ENCODE assay signal across 1 cellular context in the genomic region with DNA sequence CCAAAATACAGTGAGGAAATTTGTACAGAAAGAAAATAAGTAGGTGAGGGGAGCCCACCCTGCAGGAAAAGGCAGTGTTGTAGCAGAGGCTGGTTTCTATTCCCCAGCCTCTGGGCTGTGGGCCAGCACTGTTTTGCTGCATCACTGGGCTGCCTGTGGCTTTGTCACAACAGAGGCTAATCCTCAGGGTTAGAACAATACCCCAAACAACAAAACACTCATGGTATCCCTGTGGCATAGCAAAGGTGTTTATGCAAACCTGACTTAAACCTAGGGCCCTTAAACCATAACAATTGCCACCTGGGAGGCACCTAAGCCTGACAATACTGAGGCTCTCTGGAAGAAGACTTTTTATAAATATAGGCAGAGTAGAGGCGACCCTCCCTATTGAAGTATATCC.
TF ChIP-seq lines count a peak whose summit lies in the region.

No MANE protein-coding gene starts in this region.

TF ChIP-seq in H1, 55 proteins besides CTCF, POLR2A, EP300 and RAD21 (continued from another document):
- TF ChIP-seq SIN3A (conservative IDR thresholded peaks at IDR 0.05 in 1 of 2, IDR thresholded peaks at IDR 0.05 in 1 of 2; ENCODE audit: low read depth in 1 of 2, low read length in 2 of 2) (0 out of 4 replicates have a peak, but pooled peaks of 1 of the 2 experiments have one; percentile 57), EGR1 (IDR thresholded peaks at IDR 0.05; ENCODE audit: borderline replicate concordance, low read depth, low read length) (peak; percentile 14; the same call in 1 of the 2 replicates), JUND (IDR thresholded peaks at IDR 0.05; ENCODE audit: low read length) (peak; percentile 46; the same call in 1 of the 2 replicates), CEBPB (IDR thresholded peaks at IDR 0.05; ENCODE audit: low read depth, low read length) (no peak), SUZ12 (IDR thresholded peaks at IDR 0.05; ENCODE audit: low read length) (no peak), MAFK (IDR thresholded peaks at IDR 0.05; ENCODE audit: low read depth, low read length) (peak; percentile 89), FOSL1 (IDR thresholded peaks at IDR 0.05; ENCODE audit: insufficient read depth, low read depth, low read length) (no peak), CBX8 (IDR thresholded peaks at IDR 0.05; ENCODE audit: borderline replicate concordance, low read depth, low read length) (no peak), HDAC6 (IDR thresholded peaks at IDR 0.05; ENCODE audit: low read depth, low read length) (no peak), CREB1 (IDR thresholded peaks at IDR 0.05) (peak; percentile 59), TCF12 (IDR thresholded peaks at IDR 0.05; ENCODE audit: low read depth, low read length) (peak; percentile 94), NANOG (IDR thresholded peaks at IDR 0.05; ENCODE audit: insufficient read depth, low read depth, low read length, poor library complexity, severe bottlenecking) (peak; percentile 88), TAF1 (IDR thresholded peaks at IDR 0.05; ENCODE audit: low read depth, low read length) (0 out of 2 replicates have a peak, but pooled peaks have one; percentile 34), KDM4A (IDR thresholded peaks at IDR 0.05; ENCODE audit: low read depth, low read length, severe bottlenecking) (no peak), NRF1 (IDR thresholded peaks at IDR 0.05; ENCODE audit: low read depth, low read length) (no peak), GTF2F1 (IDR thresholded peaks at IDR 0.05; ENCODE audit: borderline replicate concordance, low read depth, low read length) (no peak), RFX5 (IDR thresholded peaks at IDR 0.05; ENCODE audit: borderline replicate concordance, low read depth, low read length) (no peak), HDAC2 (IDR thresholded peaks at IDR 0.05; ENCODE audit: borderline replicate concordance in 1 of 2, low read depth in 2 of 2, low read length in 2 of 2) (peak; percentile 88 to 97; a peak in 3 of 4 replicates), TEAD4 (IDR thresholded peaks at IDR 0.05; ENCODE audit: low read depth, low read length) (0 out of 2 replicates have a peak, but pooled peaks have one; percentile 45), JUN (IDR thresholded peaks at IDR 0.05; ENCODE audit: low read depth, low read length) (no peak), SP4 (IDR thresholded peaks at IDR 0.05; ENCODE audit: low read length) (no peak), KDM5A (IDR thresholded peaks at IDR 0.05; ENCODE audit: low read length) (no peak), SIX5 (IDR thresholded peaks at IDR 0.05; ENCODE audit: low read depth, low read length) (no peak), BCL11A (IDR thresholded peaks at IDR 0.05; ENCODE audit: low read depth in 2 of 2, low read length in 2 of 2) (peak in 1 of 2 experiments; percentile 68), RXRA (IDR thresholded peaks at IDR 0.05; ENCODE audit: insufficient read depth, low read depth, low read length) (no peak), POLR2AphosphoS5 (IDR thresholded peaks at IDR 0.05; ENCODE audit: low read depth, low read length) (peak; percentile 33; the same call in 1 of the 2 replicates), SP2 (IDR thresholded peaks at IDR 0.05; ENCODE audit: low read length) (no peak), ZNF274 (IDR thresholded peaks at IDR 0.05; ENCODE audit: borderline replicate concordance, extremely low read depth, low read length) (no peak), CBX5 (IDR thresholded peaks at IDR 0.05; ENCODE audit: low read depth, low read length) (no peak), RNF2 (IDR thresholded peaks at IDR 0.05; ENCODE audit: borderline replicate concordance, low read depth, low read length, missing control alignments, poor library complexity, severe bottlenecking) (no peak), BACH1 (IDR thresholded peaks at IDR 0.05; ENCODE audit: low read length) (peak; percentile 86), SIRT6 (IDR thresholded peaks at IDR 0.05; ENCODE audit: low read length) (no peak), CHD2 (IDR thresholded peaks at IDR 0.05; ENCODE audit: low read length) (no peak), KDM1A (IDR thresholded peaks at IDR 0.05; ENCODE audit: borderline replicate concordance, low read length) (no peak), SRF (IDR thresholded peaks at IDR 0.05; ENCODE audit: low read depth, low read length) (no peak), SP1 (IDR thresholded peaks at IDR 0.05; ENCODE audit: low read depth, low read length) (peak; percentile 83), CTBP2 (IDR thresholded peaks at IDR 0.05; ENCODE audit: borderline replicate concordance, insufficient read depth, insufficient read length, low read length) (no peak), TBP (IDR thresholded peaks at IDR 0.05; ENCODE audit: low read depth, low read length) (no peak; the same call in 1 of the 2 replicates), GABPA (IDR thresholded peaks at IDR 0.05; ENCODE audit: borderline replicate concordance, insufficient read depth, low read length) (no peak), PHF8 (conservative IDR thresholded peaks at IDR 0.05; ENCODE audit: low read depth, low read length) (no peak), ASH2L (IDR thresholded peaks at IDR 0.05; ENCODE audit: low read length) (no peak), EZH2 (IDR thresholded peaks at IDR 0.05; ENCODE audit: low read depth, low read length, severe bottlenecking) (no peak), YY1 (IDR thresholded peaks at IDR 0.05; ENCODE audit: low read depth, low read length) (no peak; the same call in 1 of the 2 replicates)
- TF ChIP-seq, protein P1, sequence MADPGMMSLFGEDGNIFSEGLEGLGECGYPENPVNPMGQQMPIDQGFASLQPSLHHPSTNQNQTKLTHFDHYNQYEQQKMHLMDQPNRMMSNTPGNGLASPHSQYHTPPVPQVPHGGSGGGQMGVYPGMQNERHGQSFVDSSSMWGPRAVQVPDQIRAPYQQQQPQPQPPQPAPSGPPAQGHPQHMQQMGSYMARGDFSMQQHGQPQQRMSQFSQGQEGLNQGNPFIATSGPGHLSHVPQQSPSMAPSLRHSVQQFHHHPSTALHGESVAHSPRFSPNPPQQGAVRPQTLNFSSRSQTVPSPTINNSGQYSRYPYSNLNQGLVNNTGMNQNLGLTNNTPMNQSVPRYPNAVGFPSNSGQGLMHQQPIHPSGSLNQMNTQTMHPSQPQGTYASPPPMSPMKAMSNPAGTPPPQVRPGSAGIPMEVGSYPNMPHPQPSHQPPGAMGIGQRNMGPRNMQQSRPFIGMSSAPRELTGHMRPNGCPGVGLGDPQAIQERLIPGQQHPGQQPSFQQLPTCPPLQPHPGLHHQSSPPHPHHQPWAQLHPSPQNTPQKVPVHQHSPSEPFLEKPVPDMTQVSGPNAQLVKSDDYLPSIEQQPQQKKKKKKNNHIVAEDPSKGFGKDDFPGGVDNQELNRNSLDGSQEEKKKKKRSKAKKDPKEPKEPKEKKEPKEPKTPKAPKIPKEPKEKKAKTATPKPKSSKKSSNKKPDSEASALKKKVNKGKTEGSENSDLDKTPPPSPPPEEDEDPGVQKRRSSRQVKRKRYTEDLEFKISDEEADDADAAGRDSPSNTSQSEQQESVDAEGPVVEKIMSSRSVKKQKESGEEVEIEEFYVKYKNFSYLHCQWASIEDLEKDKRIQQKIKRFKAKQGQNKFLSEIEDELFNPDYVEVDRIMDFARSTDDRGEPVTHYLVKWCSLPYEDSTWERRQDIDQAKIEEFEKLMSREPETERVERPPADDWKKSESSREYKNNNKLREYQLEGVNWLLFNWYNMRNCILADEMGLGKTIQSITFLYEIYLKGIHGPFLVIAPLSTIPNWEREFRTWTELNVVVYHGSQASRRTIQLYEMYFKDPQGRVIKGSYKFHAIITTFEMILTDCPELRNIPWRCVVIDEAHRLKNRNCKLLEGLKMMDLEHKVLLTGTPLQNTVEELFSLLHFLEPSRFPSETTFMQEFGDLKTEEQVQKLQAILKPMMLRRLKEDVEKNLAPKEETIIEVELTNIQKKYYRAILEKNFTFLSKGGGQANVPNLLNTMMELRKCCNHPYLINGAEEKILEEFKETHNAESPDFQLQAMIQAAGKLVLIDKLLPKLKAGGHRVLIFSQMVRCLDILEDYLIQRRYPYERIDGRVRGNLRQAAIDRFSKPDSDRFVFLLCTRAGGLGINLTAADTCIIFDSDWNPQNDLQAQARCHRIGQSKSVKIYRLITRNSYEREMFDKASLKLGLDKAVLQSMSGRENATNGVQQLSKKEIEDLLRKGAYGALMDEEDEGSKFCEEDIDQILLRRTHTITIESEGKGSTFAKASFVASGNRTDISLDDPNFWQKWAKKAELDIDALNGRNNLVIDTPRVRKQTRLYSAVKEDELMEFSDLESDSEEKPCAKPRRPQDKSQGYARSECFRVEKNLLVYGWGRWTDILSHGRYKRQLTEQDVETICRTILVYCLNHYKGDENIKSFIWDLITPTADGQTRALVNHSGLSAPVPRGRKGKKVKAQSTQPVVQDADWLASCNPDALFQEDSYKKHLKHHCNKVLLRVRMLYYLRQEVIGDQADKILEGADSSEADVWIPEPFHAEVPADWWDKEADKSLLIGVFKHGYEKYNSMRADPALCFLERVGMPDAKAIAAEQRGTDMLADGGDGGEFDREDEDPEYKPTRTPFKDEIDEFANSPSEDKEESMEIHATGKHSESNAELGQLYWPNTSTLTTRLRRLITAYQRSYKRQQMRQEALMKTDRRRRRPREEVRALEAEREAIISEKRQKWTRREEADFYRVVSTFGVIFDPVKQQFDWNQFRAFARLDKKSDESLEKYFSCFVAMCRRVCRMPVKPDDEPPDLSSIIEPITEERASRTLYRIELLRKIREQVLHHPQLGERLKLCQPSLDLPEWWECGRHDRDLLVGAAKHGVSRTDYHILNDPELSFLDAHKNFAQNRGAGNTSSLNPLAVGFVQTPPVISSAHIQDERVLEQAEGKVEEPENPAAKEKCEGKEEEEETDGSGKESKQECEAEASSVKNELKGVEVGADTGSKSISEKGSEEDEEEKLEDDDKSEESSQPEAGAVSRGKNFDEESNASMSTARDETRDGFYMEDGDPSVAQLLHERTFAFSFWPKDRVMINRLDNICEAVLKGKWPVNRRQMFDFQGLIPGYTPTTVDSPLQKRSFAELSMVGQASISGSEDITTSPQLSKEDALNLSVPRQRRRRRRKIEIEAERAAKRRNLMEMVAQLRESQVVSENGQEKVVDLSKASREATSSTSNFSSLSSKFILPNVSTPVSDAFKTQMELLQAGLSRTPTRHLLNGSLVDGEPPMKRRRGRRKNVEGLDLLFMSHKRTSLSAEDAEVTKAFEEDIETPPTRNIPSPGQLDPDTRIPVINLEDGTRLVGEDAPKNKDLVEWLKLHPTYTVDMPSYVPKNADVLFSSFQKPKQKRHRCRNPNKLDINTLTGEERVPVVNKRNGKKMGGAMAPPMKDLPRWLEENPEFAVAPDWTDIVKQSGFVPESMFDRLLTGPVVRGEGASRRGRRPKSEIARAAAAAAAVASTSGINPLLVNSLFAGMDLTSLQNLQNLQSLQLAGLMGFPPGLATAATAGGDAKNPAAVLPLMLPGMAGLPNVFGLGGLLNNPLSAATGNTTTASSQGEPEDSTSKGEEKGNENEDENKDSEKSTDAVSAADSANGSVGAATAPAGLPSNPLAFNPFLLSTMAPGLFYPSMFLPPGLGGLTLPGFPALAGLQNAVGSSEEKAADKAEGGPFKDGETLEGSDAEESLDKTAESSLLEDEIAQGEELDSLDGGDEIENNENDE (IDR thresholded peaks at IDR 0.05; ENCODE audit: insufficient replicate concordance, low read length), result peak; percentile 91
- TF ChIP-seq, protein P2, sequence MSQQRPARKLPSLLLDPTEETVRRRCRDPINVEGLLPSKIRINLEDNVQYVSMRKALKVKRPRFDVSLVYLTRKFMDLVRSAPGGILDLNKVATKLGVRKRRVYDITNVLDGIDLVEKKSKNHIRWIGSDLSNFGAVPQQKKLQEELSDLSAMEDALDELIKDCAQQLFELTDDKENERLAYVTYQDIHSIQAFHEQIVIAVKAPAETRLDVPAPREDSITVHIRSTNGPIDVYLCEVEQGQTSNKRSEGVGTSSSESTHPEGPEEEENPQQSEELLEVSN (IDR thresholded peaks at IDR 0.05), result no peak
- TF ChIP-seq, protein P3, sequence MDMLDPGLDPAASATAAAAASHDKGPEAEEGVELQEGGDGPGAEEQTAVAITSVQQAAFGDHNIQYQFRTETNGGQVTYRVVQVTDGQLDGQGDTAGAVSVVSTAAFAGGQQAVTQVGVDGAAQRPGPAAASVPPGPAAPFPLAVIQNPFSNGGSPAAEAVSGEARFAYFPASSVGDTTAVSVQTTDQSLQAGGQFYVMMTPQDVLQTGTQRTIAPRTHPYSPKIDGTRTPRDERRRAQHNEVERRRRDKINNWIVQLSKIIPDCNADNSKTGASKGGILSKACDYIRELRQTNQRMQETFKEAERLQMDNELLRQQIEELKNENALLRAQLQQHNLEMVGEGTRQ (IDR thresholded peaks at IDR 0.05; ENCODE audit: low read length), result no peak
- TF ChIP-seq, protein P4, sequence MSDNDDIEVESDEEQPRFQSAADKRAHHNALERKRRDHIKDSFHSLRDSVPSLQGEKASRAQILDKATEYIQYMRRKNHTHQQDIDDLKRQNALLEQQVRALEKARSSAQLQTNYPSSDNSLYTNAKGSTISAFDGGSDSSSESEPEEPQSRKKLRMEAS (IDR thresholded peaks at IDR 0.05), result 0 out of 2 replicates have a peak, but pooled peaks have one; percentile 12
- TF ChIP-seq, protein P5, sequence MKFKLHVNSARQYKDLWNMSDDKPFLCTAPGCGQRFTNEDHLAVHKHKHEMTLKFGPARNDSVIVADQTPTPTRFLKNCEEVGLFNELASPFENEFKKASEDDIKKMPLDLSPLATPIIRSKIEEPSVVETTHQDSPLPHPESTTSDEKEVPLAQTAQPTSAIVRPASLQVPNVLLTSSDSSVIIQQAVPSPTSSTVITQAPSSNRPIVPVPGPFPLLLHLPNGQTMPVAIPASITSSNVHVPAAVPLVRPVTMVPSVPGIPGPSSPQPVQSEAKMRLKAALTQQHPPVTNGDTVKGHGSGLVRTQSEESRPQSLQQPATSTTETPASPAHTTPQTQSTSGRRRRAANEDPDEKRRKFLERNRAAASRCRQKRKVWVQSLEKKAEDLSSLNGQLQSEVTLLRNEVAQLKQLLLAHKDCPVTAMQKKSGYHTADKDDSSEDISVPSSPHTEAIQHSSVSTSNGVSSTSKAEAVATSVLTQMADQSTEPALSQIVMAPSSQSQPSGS (IDR thresholded peaks at IDR 0.05; ENCODE audit: low read length), result no peak
